9 cellular contexts compared by ENCODE assay signal in the genomic region with DNA sequence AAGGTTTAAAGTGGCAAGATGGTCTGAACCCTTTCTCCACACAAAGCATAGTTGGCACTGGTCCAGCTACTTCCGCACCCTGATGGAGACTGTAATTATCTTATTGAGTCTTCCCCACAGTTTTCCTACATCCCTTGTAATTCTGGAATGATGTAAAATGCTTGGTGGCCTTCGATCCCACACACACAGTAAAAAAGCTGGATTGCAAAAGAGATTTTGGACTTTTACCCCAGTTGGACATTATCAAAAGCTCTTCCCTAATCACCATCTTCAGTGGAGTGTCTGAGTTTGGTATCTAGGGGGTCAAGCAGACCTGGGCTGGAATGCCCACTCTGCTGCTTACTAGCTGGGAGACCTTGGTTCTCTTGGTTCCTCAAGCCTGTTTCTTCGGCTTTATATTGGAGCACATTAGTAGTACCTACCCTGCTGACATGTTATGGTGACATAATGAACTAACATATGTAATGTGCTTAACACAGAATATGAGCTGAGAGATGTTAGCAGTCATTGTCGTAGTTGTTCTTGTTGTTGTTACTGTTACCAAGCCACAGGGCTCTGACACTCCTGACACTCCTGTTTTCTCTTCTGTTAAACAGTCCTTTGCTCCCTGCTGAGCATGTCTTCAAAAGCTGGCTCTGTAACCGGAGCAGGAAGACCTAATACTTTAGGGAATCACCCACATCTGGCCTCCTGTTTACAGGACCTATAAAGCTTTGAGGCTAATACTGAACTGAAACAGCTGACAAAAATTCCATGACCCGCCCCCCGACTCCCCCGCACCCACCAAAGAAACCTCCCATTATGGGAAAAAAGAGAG. TPM values are rescaled to one million over a fixed set of nuclear protein-coding genes. Genes with fewer than 3 reads are reported as not detected.
A peak's percentile ranks its signal among the peaks of the same experiment; 100 is the strongest.
DNase-seq lines count a peak whose midpoint lies in the region; ATAC-seq and TF ChIP-seq lines count a peak whose summit lies in the region.
"Had no signal": no experiment of that assay in that cellular context is flagged by ENCODE, and none has a peak within 500 bp of the region (broad histone marks: within the 10 kb centered on the region; RNA-seq: fewer than 3 reads in every experiment).

No MANE protein-coding gene starts in this region.

- no peak for TF ChIP-seq POLR2A in breast epithelium (IDR thresholded peaks at IDR 0.05)

- TF ChIP-seq CTCF in breast epithelium (IDR thresholded peaks at IDR 0.05): no peak
- no peak for TF ChIP-seq CTCF in MCF 10A (IDR thresholded peaks at IDR 0.05; ENCODE audit: unreplicated experiment)
- TF ChIP-seq CTCF in activated CD8-positive, alpha-beta T cell treated with anti-CD3 and anti-CD28 coated beads for 36 hours (IDR thresholded peaks at IDR 0.05): no peak

- no peaks in the 10 kb centered on the region for H3K36me3 ChIP-seq in breast epithelium
- no peaks in the 10 kb centered on the region for H3K36me3 ChIP-seq in ectodermal cell (ENCODE audit: control insufficient read depth, insufficient read depth, low read length)
- no peaks in the 10 kb centered on the region for H3K36me3 ChIP-seq in mesendoderm (ENCODE audit: control insufficient read depth, insufficient read depth, low read length)

- BruUV-seq in MCF 10A (replicated peaks; lab: Mats Ljungman, UMichigan): no TSS peak

- H3K79me2 ChIP-seq in mesendoderm (ENCODE audit: control insufficient read depth, insufficient read depth, low read length): no peaks in the 10 kb centered on the region

- WGBS in ectodermal cell, 2 experiments: 0 to 61% methylated on average over 2 to 6 of the region's 8 CpGs
- WGBS in mesendoderm (ENCODE audit: extremely low coverage, insufficient coverage, low lambda C conversion rate): no CpG with 5 or more reads among the region's 8 CpGs

- H3K56ac ChIP-seq in mesendoderm (ENCODE audit: low read length): peak overlapping the region; percentile 15

- peaks cover 54% of the 10 kb centered on the region for H3K27me3 Mint-ChIP-seq in MCF 10A (ENCODE audit: insufficient read depth, unreplicated experiment)
- peaks cover 13% of the 10 kb centered on the region for H3K27me3 Mint-ChIP-seq in activated CD8-positive, alpha-beta T cell treated with anti-CD3 and anti-CD28 coated beads for 36 hours

- POLR2A ChIA-PET in MCF 10A (lab: Yijun Ruan, JAX): no interaction called here
- POLR2A ChIA-PET in activated CD8-positive, alpha-beta T cell treated with anti-CD3 and anti-CD28 coated beads for 36 hours (lab: Charles Lee): no interaction called here

- H3K4ac ChIP-seq in mesendoderm (ENCODE audit: low read depth, low read length): no peak overlapping the region

- no peak for ATAC-seq in activated CD8-positive, alpha-beta T cell treated with anti-CD3 and anti-CD28 coated beads for 36 hours
- ATAC-seq in HG03442 (IDR thresholded peaks at IDR 0.05; ENCODE audit: unreplicated experiment): no peak
- ATAC-seq: naive thymus-derived CD8-positive, alpha-beta T cell had no signal

- no peak overlapping the region for H4K8ac ChIP-seq in mesendoderm (ENCODE audit: low read depth, low read length)

- H3K23ac ChIP-seq in mesendoderm (ENCODE audit: low read length): no peak overlapping the region

- H3K79me1 ChIP-seq in mesendoderm (ENCODE audit: low read length): no peaks in the 10 kb centered on the region

- peak overlapping the region in 1 of 3 donors; percentile 1 for H3K4me3 ChIP-seq in breast epithelium
- no peak overlapping the region for H3K4me3 ChIP-seq in ectodermal cell (ENCODE audit: insufficient read depth, low read depth, low read length)
- H3K4me3 ChIP-seq in mesendoderm (ENCODE audit: low read length): no peak overlapping the region

- H2BK120ac ChIP-seq in mesendoderm (ENCODE audit: low read depth, low read length): no peak overlapping the region

- no peak overlapping the region for H3K18ac ChIP-seq in mesendoderm (ENCODE audit: low read length)

- no peaks in the 10 kb centered on the region for H3K9me3 Mint-ChIP-seq in MCF 10A (ENCODE audit: unreplicated experiment)
- H3K9me3 Mint-ChIP-seq in activated CD8-positive, alpha-beta T cell treated with anti-CD3 and anti-CD28 coated beads for 36 hours: no peaks in the 10 kb centered on the region

- CTCF ChIA-PET in MCF 10A (lab: Yijun Ruan, JAX): interaction anchor here (0.8 to 3.1 kb wide), 4 partner anchors 10 to 120 kb away, joined by 3 to 9 read pairs (median 4); no protein-coding TSS in a partner anchor
- CTCF ChIA-PET in activated CD8-positive, alpha-beta T cell treated with anti-CD3 and anti-CD28 coated beads for 36 hours (lab: Charles Lee): interaction anchor here (0.8 kb wide), 1 partner anchor 11 kb away, joined by 3 read pairs; no protein-coding TSS in a partner anchor

- intact Hi-C loops in breast epithelium (cut with DNase I; ENCODE audit: low total_unique reads) (no loop called here), MCF 10A (cut with micrococcal nuclease) (no loop called here)
- intact Hi-C loops in activated CD8-positive, alpha-beta T cell treated with anti-CD3 and anti-CD28 coated beads for 36 hours (cut with micrococcal nuclease): no loop called here

- no peak overlapping the region for H3K27ac Mint-ChIP-seq in MCF 10A (ENCODE audit: low read depth, unreplicated experiment)
- no peak overlapping the region for H3K27ac Mint-ChIP-seq in activated CD8-positive, alpha-beta T cell treated with anti-CD3 and anti-CD28 coated beads for 36 hours

- no peak overlapping the region for H3K4me3 Mint-ChIP-seq in MCF 10A (ENCODE audit: unreplicated experiment)
- no peak overlapping the region for H3K4me3 Mint-ChIP-seq in activated CD8-positive, alpha-beta T cell treated with anti-CD3 and anti-CD28 coated beads for 36 hours
- H3K4me3 Mint-ChIP-seq: naive thymus-derived CD8-positive, alpha-beta T cell had no signal

- H3K9ac ChIP-seq in mesendoderm (ENCODE audit: low read length): no peak overlapping the region

- no peak overlapping the region for H2BK5ac ChIP-seq in mesendoderm (ENCODE audit: low read length)

- no peaks in the 10 kb centered on the region for H3K36me3 Mint-ChIP-seq in MCF 10A (ENCODE audit: insufficient read depth, unreplicated experiment)
- H3K36me3 Mint-ChIP-seq in activated CD8-positive, alpha-beta T cell treated with anti-CD3 and anti-CD28 coated beads for 36 hours (ENCODE audit: low read depth): no peaks in the 10 kb centered on the region
- H3K36me3 Mint-ChIP-seq: naive thymus-derived CD8-positive, alpha-beta T cell had no signal

- H3K4me1 ChIP-seq in breast epithelium (no peaks in the 10 kb centered on the region), ectodermal cell (ENCODE audit: control insufficient read depth, insufficient read depth, low read length) (peaks cover 7% of the 10 kb centered on the region), mesendoderm (ENCODE audit: control insufficient read depth, low read depth, low read length) (no peaks in the 10 kb centered on the region)

- no peak overlapping the region for H3K4me2 ChIP-seq in mesendoderm (ENCODE audit: low read length)

- DNase-seq in breast epithelium (ENCODE audit: low spot score in 2 of 2) (no peak), MCF 10A (ENCODE audit: unreplicated experiment) (no peak), mesendoderm (peak; percentile 76), SK-N-DZ (ENCODE audit: low spot score) (no peak), amniotic stem cell (lab: John Stamatoyannopoulos, UW) (no peak)
- no peak for DNase-seq in activated CD8-positive, alpha-beta T cell treated with anti-CD3 and anti-CD28 coated beads for 36 hours
- DNase-seq: naive thymus-derived CD8-positive, alpha-beta T cell had no signal

- no peak overlapping the region for H4K5ac ChIP-seq in mesendoderm (ENCODE audit: low read length)

- H3K27ac ChIP-seq in breast epithelium (peak overlapping the region; percentile 69 to 91), ectodermal cell (ENCODE audit: insufficient read depth, low read depth, low read length, poor library complexity, severe bottlenecking) (peak overlapping the region; percentile 67), mesendoderm (ENCODE audit: low read depth, low read length) (no peak overlapping the region)

- peaks cover 12% of the 10 kb centered on the region for H3K4me1 Mint-ChIP-seq in MCF 10A (ENCODE audit: insufficient read depth, unreplicated experiment)
- no peaks in the 10 kb centered on the region for H3K4me1 Mint-ChIP-seq in activated CD8-positive, alpha-beta T cell treated with anti-CD3 and anti-CD28 coated beads for 36 hours (ENCODE audit: low read depth)
- H3K4me1 Mint-ChIP-seq: naive thymus-derived CD8-positive, alpha-beta T cell had no signal

- H2BK15ac ChIP-seq in mesendoderm (replicated peaks; ENCODE audit: low read depth): no peak overlapping the region

- H3K9me3 ChIP-seq in breast epithelium: no peaks in the 10 kb centered on the region
- H3K9me3 ChIP-seq in ectodermal cell (ENCODE audit: control insufficient read depth, low read length): no peaks in the 10 kb centered on the region

- H2AK5ac ChIP-seq in mesendoderm (ENCODE audit: low read length): no peak overlapping the region

- H3K27me3 ChIP-seq in breast epithelium: peaks cover 0 to 50% of the 10 kb centered on the region in 2 donors
- no peaks in the 10 kb centered on the region for H3K27me3 ChIP-seq in ectodermal cell (ENCODE audit: control insufficient read depth, insufficient read depth, low read length, poor library complexity, severe bottlenecking)
- no peaks in the 10 kb centered on the region for H3K27me3 ChIP-seq in mesendoderm (ENCODE audit: insufficient read depth, low read length, poor library complexity)

RNA-seq across cellular contexts. Expression of a gene that starts 4.8 kb away (rescaled TPM):
- total RNA-seq in breast epithelium (10 to 100 TPM; 15.2 to 61.0 (median 32.6) TPM), MCF 10A (2022) (4.7 and 5.3 TPM in 2 replicates)
- polyA plus RNA-seq in ectodermal cell (2013, experiment 1 of 4): 0.72 TPM
- 0.28 TPM for polyA plus RNA-seq in ectodermal cell (2013, experiment 2 of 4)
- 0.64 TPM for polyA plus RNA-seq in ectodermal cell (2013, experiment 3 of 4)
- polyA plus RNA-seq in ectodermal cell (2013, experiment 4 of 4): 0.28 TPM
- polyA plus RNA-seq in mesendoderm (2013, experiment 1 of 2): 0.10 TPM
- 0.03 TPM for polyA plus RNA-seq in mesendoderm (2013, experiment 2 of 2)
- not detected in 2 replicates for polyA plus RNA-seq in SK-N-DZ (2014; cell fraction: cytosol; rRNA removed)
- not detected in 2 replicates for polyA plus RNA-seq in SK-N-DZ (2014; cell fraction: nucleus; rRNA removed)
- not detected for total RNA-seq in activated CD8-positive, alpha-beta T cell treated with anti-CD3 and anti-CD28 coated beads for 36 hours
- total RNA-seq: naive thymus-derived CD8-positive, alpha-beta T cell had no signal
- polyA plus RNA-seq: naive thymus-derived CD8-positive, alpha-beta T cell had no signal

RNA-seq across cellular contexts. Expression of a gene that starts 12.2 kb away (rescaled TPM):
- 10 to 100 TPM; 30.9 to 49.5 (median 40.6) TPM for total RNA-seq in breast epithelium
- 4.9 and 5.6 TPM in 2 replicates for total RNA-seq in MCF 10A (2022)
- polyA plus RNA-seq in ectodermal cell (2013, experiment 1 of 4): 161 TPM
- 173 TPM for polyA plus RNA-seq in ectodermal cell (2013, experiment 2 of 4)
- polyA plus RNA-seq in ectodermal cell (2013, experiment 3 of 4): 115 TPM
- 134 TPM for polyA plus RNA-seq in ectodermal cell (2013, experiment 4 of 4)
- polyA plus RNA-seq in mesendoderm (2013, experiment 1 of 2): 54.6 TPM
- polyA plus RNA-seq in mesendoderm (2013, experiment 2 of 2): 53.8 TPM
- 0.92 and 1.3 TPM in 2 replicates for polyA plus RNA-seq in SK-N-DZ (2014; cell fraction: cytosol; rRNA removed)
- polyA plus RNA-seq in SK-N-DZ (2014; cell fraction: nucleus; rRNA removed): 2.7 and 2.8 TPM in 2 replicates
- under 1 TPM; 0.36 to 0.43 TPM for total RNA-seq in activated CD8-positive, alpha-beta T cell treated with anti-CD3 and anti-CD28 coated beads for 36 hours
